16 cellular contexts compared by ENCODE assay signal in genomic region chr14:54170301-54170700, GRCh38.
"Had no signal": no experiment of that assay in that cellular context is flagged by ENCODE, and none has a peak within 500 bp of the region (broad histone marks: within the 10 kb centered on the region; RNA-seq: fewer than 3 reads in every experiment).

No MANE protein-coding gene starts in this region.

- ATAC-seq: activated CD4-positive, alpha-beta T cell treated with anti-CD3 and anti-CD28 coated beads for 36 hours; activated T-cell treated with anti-CD3 and anti-CD28 coated beads, Interleukin-2, amount 50 U/mL, for 4 hours; left colon; natural killer cell treated with Interleukin-12 subunit alpha and Interleukin-12 subunit beta and Interleukin-15 and Interleukin-18, amount 100 ng/mL, for 72 hours had no signal

- H3K27ac Mint-ChIP-seq: activated CD4-positive, alpha-beta memory T cell treated with anti-CD3 and anti-CD28 coated beads for 36 hours; activated CD4-positive, alpha-beta T cell treated with anti-CD3 and anti-CD28 coated beads for 36 hours; natural killer cell treated with Interleukin-12 subunit alpha and Interleukin-12 subunit beta and Interleukin-15 and Interleukin-18, amount 100 ng/mL, for 72 hours; stimulated activated naive B cell treated with anti-CD40 and anti-IgM and Interleukin-4, amounts not matched to agents 10 μg/mL and 1 μg/mL and 100 μg/mL, for 72 hours had no signal

- H3K36me3 Mint-ChIP-seq: activated CD4-positive, alpha-beta memory T cell treated with anti-CD3 and anti-CD28 coated beads for 36 hours; natural killer cell treated with Interleukin-12 subunit alpha and Interleukin-12 subunit beta and Interleukin-15 and Interleukin-18, amount 100 ng/mL, for 72 hours; stimulated activated naive B cell treated with anti-CD40 and anti-IgM and Interleukin-4, amounts not matched to agents 10 μg/mL and 1 μg/mL and 100 μg/mL, for 72 hours had no signal

- H3K9me3 Mint-ChIP-seq: activated CD4-positive, alpha-beta memory T cell treated with anti-CD3 and anti-CD28 coated beads for 36 hours; activated T-cell treated with anti-CD3 and anti-CD28 coated beads, Interleukin-2, amount 50 U/mL, for 4 hours; natural killer cell treated with Interleukin-12 subunit alpha and Interleukin-12 subunit beta and Interleukin-15 and Interleukin-18, amount 100 ng/mL, for 72 hours; stimulated activated naive B cell treated with anti-CD40 and anti-IgM and Interleukin-4, amounts not matched to agents 10 μg/mL and 1 μg/mL and 100 μg/mL, for 72 hours had no signal

- H3K27me3 ChIP-seq: cardiac muscle cell, heart right ventricle, tibial nerve had no signal

- H3K4me3 Mint-ChIP-seq: activated CD4-positive, alpha-beta memory T cell treated with anti-CD3 and anti-CD28 coated beads for 36 hours; activated CD4-positive, alpha-beta T cell treated with anti-CD3 and anti-CD28 coated beads for 36 hours; activated T-cell treated with anti-CD3 and anti-CD28 coated beads, Interleukin-2, amount 50 U/mL, for 4 hours; natural killer cell treated with Interleukin-12 subunit alpha and Interleukin-12 subunit beta and Interleukin-15 and Interleukin-18, amount 100 ng/mL, for 72 hours; stimulated activated naive B cell treated with anti-CD40 and anti-IgM and Interleukin-4, amounts not matched to agents 10 μg/mL and 1 μg/mL and 100 μg/mL, for 72 hours had no signal

- H3K36me3 ChIP-seq: cardiac muscle cell, heart right ventricle, tibial nerve had no signal

- DNase-seq: activated CD4-positive, alpha-beta memory T cell treated with anti-CD3 and anti-CD28 coated beads for 36 hours; activated CD4-positive, alpha-beta T cell treated with anti-CD3 and anti-CD28 coated beads for 36 hours; activated effector memory CD4-positive, alpha-beta T cell treated with Interleukin-2 at 50 U/mL for 16 hours; activated naive CD4-positive, alpha-beta T cell treated with anti-CD3 and anti-CD28 coated beads, Interleukin-2, amount 50 U/mL, for 16 hours; activated T-cell treated with anti-CD3 and anti-CD28 coated beads, Interleukin-2, amount 50 U/mL, for 4 hours; foreskin melanocyte; heart right ventricle; left colon; stimulated activated CD4-positive, alpha-beta T cell treated with anti-CD3 and anti-CD28 coated beads, Interleukin-15, amount 100 ng/mL, for 24 hours; stimulated activated CD4-positive, alpha-beta T cell treated with anti-CD3 and anti-CD28 coated beads, Interleukin-4, amount 100 ng/mL, for 1 hour; stimulated activated naive B cell treated with anti-CD40 and anti-IgM and Interleukin-4, amounts not matched to agents 10 μg/mL and 1 μg/mL and 100 μg/mL, for 72 hours; substantia nigra; T-helper 2 cell had no signal

- H3K27me3 Mint-ChIP-seq: stimulated activated naive B cell treated with anti-CD40 and anti-IgM and Interleukin-4, amounts not matched to agents 10 μg/mL and 1 μg/mL and 100 μg/mL, for 72 hours had no signal

- H3K9me3 ChIP-seq: heart right ventricle, tibial nerve had no signal

- H3K27ac ChIP-seq: cardiac muscle cell had no signal

- H3K4me3 ChIP-seq: cardiac muscle cell, heart right ventricle, tibial nerve had no signal
